ENCODE assay signal across 20 cellular contexts in the genomic region with DNA sequence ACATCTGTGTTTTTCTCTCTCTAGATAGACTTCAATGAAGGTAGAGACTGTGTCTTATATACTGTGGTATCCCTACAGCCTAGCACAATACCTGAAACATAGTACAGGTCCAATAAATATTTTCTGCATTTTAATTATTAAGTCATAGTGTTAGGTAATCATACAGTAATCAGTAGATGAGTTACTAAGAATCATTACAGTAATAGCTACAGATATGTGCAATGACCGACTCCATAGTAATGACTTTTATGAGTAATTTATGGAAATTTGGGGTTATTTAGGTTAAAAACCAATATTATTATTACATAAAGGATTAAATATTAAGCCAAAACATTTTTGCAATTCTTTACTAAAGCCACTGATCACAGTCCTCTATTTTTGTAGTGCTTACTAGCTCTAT.
"Had no signal": no experiment of that assay in that cellular context is flagged by ENCODE, and none has a peak within 500 bp of the region (broad histone marks: within the 10 kb centered on the region; RNA-seq: fewer than 3 reads in every experiment).

No MANE protein-coding gene starts in this region.

- H3K27me3 Mint-ChIP-seq: activated B cell treated with CpG ODN at 0.5 μM for 24 hours; activated CD4-positive, alpha-beta T cell treated with anti-CD3 and anti-CD28 coated beads for 36 hours; memory B cell; naive B cell; progenitor cell of endocrine pancreas; stimulated activated naive CD8-positive, alpha-beta T cell treated with anti-CD3 and anti-CD28 coated beads, Interleukin-15, Interleukin-2, amounts not matched to agents 100 ng/mL and 50 ng/mL, for 24 hours; T-helper 17 cell had no signal

- H3K36me3 ChIP-seq: breast epithelium, heart left ventricle, tibial artery had no signal

- H3K4me1 Mint-ChIP-seq: activated B cell treated with CpG ODN at 0.5 μM for 24 hours; activated CD4-positive, alpha-beta T cell treated with anti-CD3 and anti-CD28 coated beads for 36 hours; memory B cell; naive B cell; T-helper 17 cell had no signal

- H3K4me3 Mint-ChIP-seq: activated B cell treated with CpG ODN at 0.5 μM for 24 hours; activated CD4-positive, alpha-beta T cell treated with anti-CD3 and anti-CD28 coated beads for 36 hours; activated naive CD8-positive, alpha-beta T cell; activated T-cell treated with anti-CD3 and anti-CD28 coated beads, Interleukin-2, amount 50 U/mL, for 4 hours; memory B cell; naive B cell; stimulated activated naive CD8-positive, alpha-beta T cell treated with anti-CD3 and anti-CD28 coated beads, Interleukin-15, Interleukin-2, amounts not matched to agents 100 ng/mL and 50 ng/mL, for 24 hours; T-helper 17 cell had no signal

- H3K9me3 Mint-ChIP-seq: activated B cell treated with CpG ODN at 0.5 μM for 24 hours; activated T-cell treated with anti-CD3 and anti-CD28 coated beads, Interleukin-2, amount 50 U/mL, for 4 hours; activated T-helper 2 cell treated with anti-CD3 and anti-CD28 coated beads, Interferon-gamma antibody, Interleukin-2, Interleukin-4, amounts not matched to agents 10 μg/mL and 5 μg/mL and 100 μg/mL, durations not matched to agents 14 hours and 24 hours and 36 hours; memory B cell; stimulated activated naive CD8-positive, alpha-beta T cell treated with anti-CD3 and anti-CD28 coated beads, Interleukin-15, Interleukin-2, amounts not matched to agents 100 ng/mL and 50 ng/mL, for 24 hours had no signal

- ATAC-seq: activated CD4-positive, alpha-beta T cell treated with anti-CD3 and anti-CD28 coated beads for 36 hours; activated T-cell treated with anti-CD3 and anti-CD28 coated beads, Interleukin-2, amount 50 U/mL, for 4 hours; heart left ventricle; left cardiac atrium; T-helper 17 cell had no signal

- H3K27me3 ChIP-seq: breast epithelium, heart left ventricle, tibial artery had no signal

- H3K4me1 ChIP-seq: breast epithelium had no signal

- H3K9me3 ChIP-seq: breast epithelium, heart left ventricle, tibial artery had no signal

- DNase-seq: activated B cell treated with CpG ODN at 0.5 μM for 24 hours; activated CD4-positive, alpha-beta T cell treated with anti-CD3 and anti-CD28 coated beads for 36 hours; activated CD4-positive, alpha-beta T cell treated with anti-CD3 and anti-CD28 coated beads, Interleukin-2, amount 50 U/mL, for 48 hours; activated CD8-positive, alpha-beta memory T cell treated with anti-CD3 and anti-CD28 coated beads, Interleukin-2, amount 50 U/mL, for 48 hours; activated naive CD4-positive, alpha-beta T cell; activated T-cell treated with anti-CD3 and anti-CD28 coated beads, Interleukin-2, amount 50 U/mL, for 4 hours; heart left ventricle; left cardiac atrium; naive B cell; nucleus accumbens; retina; stimulated activated CD4-positive, alpha-beta T cell treated with anti-CD3 and anti-CD28 coated beads, Interleukin-12 subunit alpha, Interleukin-12 subunit beta, amount 100 ng/mL, for 4 hours; T-helper 17 cell; tibial artery had no signal

- H3K36me3 Mint-ChIP-seq: activated naive CD8-positive, alpha-beta T cell; memory B cell; naive B cell had no signal

- H3K27ac ChIP-seq: breast epithelium, heart left ventricle, tibial artery had no signal

- H3K4me3 ChIP-seq: breast epithelium, heart left ventricle, tibial artery had no signal

- H3K27ac Mint-ChIP-seq: activated B cell treated with CpG ODN at 0.5 μM for 24 hours; activated CD4-positive, alpha-beta T cell treated with anti-CD3 and anti-CD28 coated beads for 36 hours; activated naive CD8-positive, alpha-beta T cell; activated T-helper 2 cell treated with anti-CD3 and anti-CD28 coated beads, Interferon-gamma antibody, Interleukin-2, Interleukin-4, amounts not matched to agents 10 μg/mL and 5 μg/mL and 100 μg/mL, durations not matched to agents 14 hours and 24 hours and 36 hours; memory B cell; naive B cell; progenitor cell of endocrine pancreas; stimulated activated naive CD8-positive, alpha-beta T cell treated with anti-CD3 and anti-CD28 coated beads, Interleukin-15, Interleukin-2, amounts not matched to agents 100 ng/mL and 50 ng/mL, for 24 hours; T-helper 17 cell had no signal
